In genomic region chr11:63362196-63362829, GRCh38 we compare ENCODE assay signal across 21 cellular contexts. TPM values are rescaled to one million over a fixed set of nuclear protein-coding genes. Genes with fewer than 3 reads are reported as not detected.
DNase-seq lines count a peak whose midpoint lies in the region; ATAC-seq and TF ChIP-seq lines count a peak whose summit lies in the region.
"Had no signal": no experiment of that assay in that cellular context is flagged by ENCODE, and none has a peak within 500 bp of the region (broad histone marks: within the 10 kb centered on the region; RNA-seq: fewer than 3 reads in every experiment).

No MANE protein-coding gene starts in this region.

- ATAC-seq in left lobe of liver (peak; percentile 82), lower lobe of right lung (no peak)
- ATAC-seq: CD8-positive, alpha-beta T cell had no signal

- no peak for TF ChIP-seq RAD21 in liver (IDR thresholded peaks at IDR 0.05)

- H3K27me3 ChIP-seq in liver (ENCODE audit: control insufficient read depth in 4 of 4, insufficient read depth in 4 of 4, low read length in 3 of 4) (no peaks in the 10 kb centered on the region), lower lobe of right lung (ENCODE audit: low read depth) (peaks cover 5% of the 10 kb centered on the region)
- H3K27me3 ChIP-seq: BE2C, BLaER1 had no signal

- H3K4me1 ChIP-seq in liver (ENCODE audit: control insufficient read depth in 4 of 4, insufficient read depth in 4 of 4, low read length in 3 of 4) (no peaks in the 10 kb centered on the region), lower lobe of right lung (no peaks in the 10 kb centered on the region)
- H3K4me1 ChIP-seq: BE2C, BLaER1, Caco-2 had no signal

- intact Hi-C loops in lower lobe of right lung (cut with DNase I) = no loop called here

- TF ChIP-seq CTCF in liver (IDR thresholded peaks at IDR 0.05; ENCODE audit: low read depth, low read length, missing input control) = no peak
- TF ChIP-seq CTCF in lower lobe of right lung (IDR thresholded peaks at IDR 0.05) = no peak

- H3K9me3 ChIP-seq in liver (ENCODE audit: control insufficient read depth in 4 of 4, low read length in 3 of 4) (no peaks in the 10 kb centered on the region), lower lobe of right lung (no peaks in the 10 kb centered on the region)
- H3K9me3 ChIP-seq: BE2C had no signal

- 34% methylated on average over 1 of the region's 1 CpG for WGBS in liver

- H3K27ac ChIP-seq in liver (ENCODE audit: low read depth in 1 of 2, low read length in 2 of 2) (no peak overlapping the region), lower lobe of right lung (no peak overlapping the region)
- H3K27ac ChIP-seq: BLaER1 had no signal

- DNase-seq in HuH-7.5 (ENCODE audit: low spot score) = peak; percentile 48
- no peak for DNase-seq in left lobe of liver (ENCODE audit: low spot score)
- DNase-seq in stimulated activated CD4-positive, alpha-beta T cell treated with anti-CD3 and anti-CD28 coated beads, Interleukin-4, amount 100 ng/mL, for 24 hours = no peak
- no peak for DNase-seq in NCI-H146 (lab: John Stamatoyannopoulos, UW)
- no peak for DNase-seq in lower lobe of right lung
- DNase-seq in islet precursor cell = no peak
- DNase-seq: 8988T; ACHN; BE2C; C1 segment of cervical spinal cord; Calu3; CD4-positive, alpha-beta T cell; CD8-positive, alpha-beta T cell; DMS79 treated with DMSO at 0.1 percent for 48 hours; GF-D8 had no signal

- H3K9ac ChIP-seq in liver (ENCODE audit: low read depth in 1 of 2, low read length in 2 of 2) = no peak overlapping the region
- H3K9ac ChIP-seq: BLaER1 had no signal

- H3K4me3 ChIP-seq in liver (ENCODE audit: low read depth in 1 of 3, low read length in 3 of 3) (no peak overlapping the region), lower lobe of right lung (no peak overlapping the region)
- H3K4me3 ChIP-seq: BLaER1 had no signal

- H3K36me3 ChIP-seq in liver (ENCODE audit: control insufficient read depth in 4 of 4, insufficient read depth in 3 of 4, low read depth in 1 of 4, low read length in 3 of 4) (no peaks in the 10 kb centered on the region), lower lobe of right lung (no peaks in the 10 kb centered on the region)
- H3K36me3 ChIP-seq: BE2C, BLaER1 had no signal

TF ChIP-seq in liver, 16 proteins besides CTCF, POLR2A, EP300 and RAD21:
- TF ChIP-seq YY1 (IDR thresholded peaks at IDR 0.05) = peak; percentile 61
- no peak for TF ChIP-seq EGR1 (IDR thresholded peaks at IDR 0.05; ENCODE audit: low read depth in 2 of 2)
- TF ChIP-seq RXRA (IDR thresholded peaks at IDR 0.05) = peak in 1 of 2 donors; percentile 57
- peak; percentile 58 to 67 for TF ChIP-seq HNF4A (conservative IDR thresholded peaks at IDR 0.05)
- TF ChIP-seq FOXA1 (IDR thresholded peaks at IDR 0.05) = no peak
- no peak for TF ChIP-seq JUND (IDR thresholded peaks at IDR 0.05)
- no peak for TF ChIP-seq HNF4G (IDR thresholded peaks at IDR 0.05)

RNA-seq across cellular contexts. Expression of gene SLC22A9, which starts 7.3 kb away (rescaled TPM):
- total RNA-seq in left lobe of liver (16.4 TPM), liver (100 to 1,000 TPM in 1 of 2 donors, 10 to 100 TPM in 1; 25.8 to 138 TPM), lower lobe of right lung (not detected)
- 10 to 100 TPM in 1 of 2 donors, 1 to 10 TPM in 1; 10.0 to 12.0 TPM for polyA plus RNA-seq in liver
- total RNA-seq: A673; Calu3; CD4-positive, alpha-beta T cell; CD8-positive, alpha-beta T cell had no signal
- polyA plus RNA-seq: AG04450, CD14-positive monocyte had no signal

Comparison
In these comparisons a context has a peak if more than half of its experiments do, and no peak if none do; other contexts are left out.
1. RNA of gene SLC22A9, which starts 7.3 kb away (total RNA-seq): 25.8 to 138 TPM in liver and 16.4 TPM in left lobe of liver (single experiment); not detected in lower lobe of right lung (single experiment); every median in the first group is over 10 times any median in the second.